33 cellular contexts compared by ENCODE assay signal in genomic region chr12:19227880-19228210, GRCh38.
DNase-seq lines count a peak whose midpoint lies in the region; ATAC-seq, FAIRE-seq and TF ChIP-seq lines count a peak whose summit lies in the region.
"Had no signal": no experiment of that assay in that cellular context is flagged by ENCODE, and none has a peak within 500 bp of the region (broad histone marks: within the 10 kb centered on the region; RNA-seq: fewer than 3 reads in every experiment).

No MANE protein-coding gene starts in this region.

- no peaks in the 10 kb centered on the region for H3F3A ChIP-seq in GM23338 (replicated peaks; ENCODE audit: low read depth)

- H3K27me3 ChIP-seq in GM23338 (ENCODE audit: insufficient read depth) (no peaks in the 10 kb centered on the region), Karpas-422 (ENCODE audit: low read length) (no peaks in the 10 kb centered on the region), endodermal cell (ENCODE audit: control insufficient read depth, insufficient read depth, low read length, poor library complexity, severe bottlenecking) (no peaks in the 10 kb centered on the region), mesendoderm (ENCODE audit: insufficient read depth, low read length, poor library complexity) (no peaks in the 10 kb centered on the region)
- H3K27me3 ChIP-seq: BE2C, brain microvascular endothelial cell had no signal

- H3K4me1 ChIP-seq in GM23338 (ENCODE audit: insufficient read depth) (peaks cover 17% of the 10 kb centered on the region), Karpas-422 (ENCODE audit: low read length) (peaks cover 40% of the 10 kb centered on the region), endodermal cell (ENCODE audit: control insufficient read depth, insufficient read depth, low read length) (peaks cover 8% of the 10 kb centered on the region), mesendoderm (ENCODE audit: control insufficient read depth, low read depth, low read length) (no peaks in the 10 kb centered on the region)
- H3K4me1 ChIP-seq: BE2C, psoas muscle had no signal

- no peak overlapping the region for H2BK5ac ChIP-seq in mesendoderm (ENCODE audit: low read length)

- ATAC-seq in GM23338: peak; percentile 22; the same call in 2 of the 3 replicates
- ATAC-seq in T-cell (replicated peaks in 1 of 4): no peak
- ATAC-seq: activated CD8-positive, alpha-beta T cell treated with anti-CD3 and anti-CD28 coated beads, Interleukin-2, amount 10 ng/mL, durations not matched to agents 7 days and 5 days; CD8-positive, alpha-beta T cell; psoas muscle; stimulated activated memory B cell treated with anti-CD40 and anti-IgM and Interleukin-4, amounts not matched to agents 10 μg/mL and 1 μg/mL and 100 μg/mL, for 72 hours had no signal

- peak overlapping the region; percentile 74; the same call in 1 of the 2 replicates for H3K27ac Mint-ChIP-seq in GM23338
- peak overlapping the region; percentile 84 for H3K27ac Mint-ChIP-seq in endodermal cell
- H3K27ac Mint-ChIP-seq in T-helper 2 cell treated with Interferon-gamma antibody and Interleukin-4, amounts not matched to agents 5 μg/mL and 100 μg/mL, for 36 hours: no peak overlapping the region
- no peak overlapping the region for H3K27ac Mint-ChIP-seq in T-cell
- H3K27ac Mint-ChIP-seq: activated CD8-positive, alpha-beta T cell treated with anti-CD3 and anti-CD28 coated beads, Interleukin-2, amount 10 ng/mL, durations not matched to agents 7 days and 5 days; activated T-helper 2 cell treated with anti-CD3 and anti-CD28 coated beads, Interferon-gamma antibody, Interleukin-2, Interleukin-4, amounts not matched to agents 10 μg/mL and 5 μg/mL and 100 μg/mL, durations not matched to agents 14 hours and 24 hours and 36 hours; CD8-positive, alpha-beta T cell; naive B cell; stimulated activated memory B cell treated with anti-CD40 and anti-IgM and Interleukin-4, amounts not matched to agents 10 μg/mL and 1 μg/mL and 100 μg/mL, for 72 hours; type B pancreatic cell had no signal

- H3K4me1 Mint-ChIP-seq in GM23338 (peaks cover 25% of the 10 kb centered on the region), endodermal cell (peaks cover 30% of the 10 kb centered on the region), T-cell (no peaks in the 10 kb centered on the region)
- no peaks in the 10 kb centered on the region for H3K4me1 Mint-ChIP-seq in T-helper 2 cell treated with Interferon-gamma antibody and Interleukin-4, amounts not matched to agents 5 μg/mL and 100 μg/mL, for 36 hours (ENCODE audit: low read depth)
- H3K4me1 Mint-ChIP-seq: immature natural killer cell; naive B cell; stimulated activated memory B cell treated with anti-CD40 and anti-IgM and Interleukin-4, amounts not matched to agents 10 μg/mL and 1 μg/mL and 100 μg/mL, for 72 hours had no signal

- POLR2A ChIA-PET in T-cell (lab: Charles Lee): no interaction called here

- H3K4me3 Mint-ChIP-seq in GM23338 (no peak overlapping the region), endodermal cell (no peak overlapping the region), T-cell (no peak overlapping the region)
- no peak overlapping the region for H3K4me3 Mint-ChIP-seq in T-helper 2 cell treated with Interferon-gamma antibody and Interleukin-4, amounts not matched to agents 5 μg/mL and 100 μg/mL, for 36 hours
- H3K4me3 Mint-ChIP-seq: activated CD8-positive, alpha-beta T cell treated with anti-CD3 and anti-CD28 coated beads, Interleukin-2, amount 10 ng/mL, durations not matched to agents 7 days and 5 days; CD8-positive, alpha-beta T cell; immature natural killer cell; naive B cell; stimulated activated memory B cell treated with anti-CD40 and anti-IgM and Interleukin-4, amounts not matched to agents 10 μg/mL and 1 μg/mL and 100 μg/mL, for 72 hours; type B pancreatic cell had no signal

- no peak overlapping the region for H2BK15ac ChIP-seq in mesendoderm (replicated peaks; ENCODE audit: low read depth)

- TF ChIP-seq CTCF in GM23338 (conservative IDR thresholded peaks at IDR 0.05; ENCODE audit: low read depth in 2 of 2) (no peak), endodermal cell (conservative IDR thresholded peaks at IDR 0.05) (no peak)

- no peak overlapping the region for H3K56ac ChIP-seq in mesendoderm (ENCODE audit: low read length)

- H3K9me3 ChIP-seq in Karpas-422 (ENCODE audit: low read length): no peaks in the 10 kb centered on the region
- peaks cover 33% of the 10 kb centered on the region for H3K9me3 ChIP-seq in endodermal cell (ENCODE audit: control insufficient read depth, low read length)
- H3K9me3 ChIP-seq: BE2C, psoas muscle, SK-N-SH had no signal

- no peak overlapping the region for H4K5ac ChIP-seq in mesendoderm (ENCODE audit: low read length)

- H3K27ac ChIP-seq in GM23338 (ENCODE audit: low read depth) (no peak overlapping the region), Karpas-422 (ENCODE audit: low read length) (peak overlapping the region; percentile 44), endodermal cell (ENCODE audit: low read depth, low read length) (no peak overlapping the region), mesendoderm (ENCODE audit: low read depth, low read length) (no peak overlapping the region)
- H3K27ac ChIP-seq: brain microvascular endothelial cell, psoas muscle had no signal

- H3K36me3 Mint-ChIP-seq in GM23338 (ENCODE audit: low read depth): peaks cover 31% of the 10 kb centered on the region
- peaks cover 49% of the 10 kb centered on the region for H3K36me3 Mint-ChIP-seq in endodermal cell (ENCODE audit: low read depth)
- H3K36me3 Mint-ChIP-seq in T-helper 2 cell treated with Interferon-gamma antibody and Interleukin-4, amounts not matched to agents 5 μg/mL and 100 μg/mL, for 36 hours (ENCODE audit: low read depth): no peaks in the 10 kb centered on the region
- H3K36me3 Mint-ChIP-seq in T-cell: no peaks in the 10 kb centered on the region
- H3K36me3 Mint-ChIP-seq: CD8-positive, alpha-beta T cell; naive B cell; stimulated activated memory B cell treated with anti-CD40 and anti-IgM and Interleukin-4, amounts not matched to agents 10 μg/mL and 1 μg/mL and 100 μg/mL, for 72 hours had no signal

- peaks cover 24% of the 10 kb centered on the region for H3K9me3 Mint-ChIP-seq in GM23338
- peaks cover 28% of the 10 kb centered on the region for H3K9me3 Mint-ChIP-seq in endodermal cell
- no peaks in the 10 kb centered on the region for H3K9me3 Mint-ChIP-seq in T-helper 2 cell treated with Interferon-gamma antibody and Interleukin-4, amounts not matched to agents 5 μg/mL and 100 μg/mL, for 36 hours
- H3K9me3 Mint-ChIP-seq in T-cell: peaks cover 0 to 5% (median 2%) of the 10 kb centered on the region in 3 donors
- H3K9me3 Mint-ChIP-seq: activated T-helper 2 cell treated with anti-CD3 and anti-CD28 coated beads, Interferon-gamma antibody, Interleukin-2, Interleukin-4, amounts not matched to agents 10 μg/mL and 5 μg/mL and 100 μg/mL, durations not matched to agents 14 hours and 24 hours and 36 hours; CD8-positive, alpha-beta T cell; immature natural killer cell; stimulated activated memory B cell treated with anti-CD40 and anti-IgM and Interleukin-4, amounts not matched to agents 10 μg/mL and 1 μg/mL and 100 μg/mL, for 72 hours had no signal

- WGBS in endodermal cell (ENCODE audit: insufficient coverage in 1 of 2, insufficient read length in 1 of 2), 2 experiments: 93% methylated on average over 1 of the region's 1 CpG; no CpG with 5 or more reads in 1 of the 2 experiments
- no CpG with 5 or more reads among the region's 1 CpG for WGBS in mesendoderm (ENCODE audit: extremely low coverage, insufficient coverage, low lambda C conversion rate)

- CTCF ChIA-PET in T-cell (lab: Charles Lee): interaction anchor here in 1 of 2 donors (0.6 kb wide), 1 partner anchor 69 kb away, joined by 3 read pairs; no protein-coding TSS in a partner anchor

- H3K79me2 ChIP-seq in GM23338 (replicated peaks; ENCODE audit: insufficient read depth) (peaks cover 87% of the 10 kb centered on the region), Karpas-422 (ENCODE audit: low read length) (peaks cover 82% of the 10 kb centered on the region), mesendoderm (ENCODE audit: control insufficient read depth, insufficient read depth, low read length) (peaks cover 2% of the 10 kb centered on the region)

- H3K18ac ChIP-seq in mesendoderm (ENCODE audit: low read length): peak overlapping the region; percentile 41

- FAIRE-seq in GM12892 (lab: Jason Lieb, UNC): no peak
- FAIRE-seq: endothelial cell of umbilical vein, GM12891 had no signal

- H3K9ac ChIP-seq in Karpas-422 (ENCODE audit: low read length): no peak overlapping the region
- H3K9ac ChIP-seq in endodermal cell (ENCODE audit: extremely low read depth, low read length, poor library complexity, severe bottlenecking): no peak overlapping the region
- H3K9ac ChIP-seq in mesendoderm (ENCODE audit: low read length): no peak overlapping the region
- H3K9ac ChIP-seq: SK-N-SH had no signal

- H2AK5ac ChIP-seq in mesendoderm (ENCODE audit: low read length): no peak overlapping the region

- no peaks in the 10 kb centered on the region; the same call in 1 of the 2 replicates for H3K36me3 ChIP-seq in GM23338 (ENCODE audit: insufficient read depth)
- H3K36me3 ChIP-seq in Karpas-422 (ENCODE audit: insufficient read depth, low read length): peaks cover 27% of the 10 kb centered on the region
- H3K36me3 ChIP-seq in endodermal cell (ENCODE audit: control insufficient read depth, insufficient read depth, low read length): peaks cover 12% of the 10 kb centered on the region
- no peaks in the 10 kb centered on the region for H3K36me3 ChIP-seq in mesendoderm (ENCODE audit: control insufficient read depth, insufficient read depth, low read length)
- H3K36me3 ChIP-seq: BE2C, brain microvascular endothelial cell had no signal

- no peak overlapping the region for H2BK120ac ChIP-seq in mesendoderm (ENCODE audit: low read depth, low read length)

- no peaks in the 10 kb centered on the region for H3K9me2 ChIP-seq in GM23338 (ENCODE audit: insufficient read depth)
- no peaks in the 10 kb centered on the region for H3K9me2 ChIP-seq in Karpas-422 (replicated peaks; ENCODE audit: insufficient read depth, low read length)
- H3K9me2 ChIP-seq: SK-N-SH had no signal

- H3K4me2 ChIP-seq in GM23338 (0 out of 2 replicates have a peak overlapping the region, but pooled peaks have one; percentile 6), Karpas-422 (ENCODE audit: low read depth, low read length, poor library complexity, severe bottlenecking) (no peak overlapping the region), mesendoderm (ENCODE audit: low read length) (no peak overlapping the region)
- H3K4me2 ChIP-seq: SK-N-SH had no signal

- H3K27me3 Mint-ChIP-seq in GM23338 (ENCODE audit: insufficient read depth, low read depth, poor library complexity) (peaks cover 5% of the 10 kb centered on the region), endodermal cell (ENCODE audit: insufficient read depth) (no peaks in the 10 kb centered on the region), T-cell (no peaks in the 10 kb centered on the region)
- H3K27me3 Mint-ChIP-seq in T-helper 2 cell treated with Interferon-gamma antibody and Interleukin-4, amounts not matched to agents 5 μg/mL and 100 μg/mL, for 36 hours (ENCODE audit: low read depth): no peaks in the 10 kb centered on the region
- H3K27me3 Mint-ChIP-seq: naive B cell; stimulated activated memory B cell treated with anti-CD40 and anti-IgM and Interleukin-4, amounts not matched to agents 10 μg/mL and 1 μg/mL and 100 μg/mL, for 72 hours; type B pancreatic cell had no signal

- no peak overlapping the region for H4K8ac ChIP-seq in mesendoderm (ENCODE audit: low read depth, low read length)

- H3K23ac ChIP-seq in mesendoderm (ENCODE audit: low read length): no peak overlapping the region

- H3K4me3 ChIP-seq in GM23338: no peak overlapping the region
- no peak overlapping the region for H3K4me3 ChIP-seq in Karpas-422 (ENCODE audit: low read length)
- H3K4me3 ChIP-seq in endodermal cell (ENCODE audit: low read length): peak overlapping the region; percentile 52
- H3K4me3 ChIP-seq in mesendoderm (ENCODE audit: low read length): no peak overlapping the region
- H3K4me3 ChIP-seq: psoas muscle had no signal

- DNase-seq in GM23338 (ENCODE audit: low spot score) (no peak), Karpas-422 (no peak), endodermal cell (no peak), mesendoderm (no peak), GM12892 (ENCODE audit: insufficient read length) (no peak), NCI-H146 (lab: John Stamatoyannopoulos, UW) (no peak), T-cell (no peak)
- no peak for DNase-seq in T-helper 2 cell treated with Interferon-gamma antibody and Interleukin-4, amounts not matched to agents 5 μg/mL and 100 μg/mL, for 36 hours (ENCODE audit: low spot score)
- DNase-seq: activated CD4-positive, alpha-beta T cell treated with anti-CD3 and anti-CD28 coated beads for 4 hours; activated CD8-positive, alpha-beta T cell treated with anti-CD3 and anti-CD28 coated beads, Interleukin-2, amount 10 ng/mL, durations not matched to agents 7 days and 5 days; activated naive CD4-positive, alpha-beta T cell treated with anti-CD3 and anti-CD28 coated beads, Interleukin-2, amount 50 U/mL, for 16 hours; amniotic stem cell; BE2C; brain microvascular endothelial cell; CD8-positive, alpha-beta T cell; DMS153; HCEC 1CT; immature natural killer cell; left ventricle myocardium superior; midbrain; naive B cell; NCI-H1694; NCI-H2171; NCI-H510A; nucleus accumbens; psoas muscle; SK-N-SH; stimulated activated CD4-positive, alpha-beta T cell treated with anti-CD3 and anti-CD28 coated beads, Interleukin-15, amount 100 ng/mL, for 24 hours had no signal

- no peak for TF ChIP-seq POLR2A in GM12892 (IDR thresholded peaks at IDR 0.05; ENCODE audit: low read depth, low read length)

- H3K4ac ChIP-seq in mesendoderm (ENCODE audit: low read depth, low read length): no peak overlapping the region

- peaks cover 2% of the 10 kb centered on the region; the same call in 1 of the 2 replicates for H4K20me1 ChIP-seq in GM23338 (replicated peaks; ENCODE audit: insufficient read depth)
- H4K20me1 ChIP-seq in Karpas-422 (ENCODE audit: insufficient read depth, low read depth, low read length): no peaks in the 10 kb centered on the region

- no peaks in the 10 kb centered on the region for H3K79me1 ChIP-seq in mesendoderm (ENCODE audit: low read length)

- H2AFZ ChIP-seq in GM23338 (no peak overlapping the region), Karpas-422 (ENCODE audit: low read length) (no peak overlapping the region)

Comparison
In these comparisons a context has a peak if more than half of its experiments do, and no peak if none do; other contexts are left out.
1. H3K27ac Mint-ChIP-seq: peak in GM23338 (single experiment) and endodermal cell (single experiment); none in T-helper 2 cell treated with Interferon-gamma antibody and Interleukin-4, amounts not matched to agents 5 μg/mL and 100 μg/mL, for 36 hours (single experiment) and T-cell (0 of 2).